ENCODE assay signal across 17 cellular contexts in the genomic region with DNA sequence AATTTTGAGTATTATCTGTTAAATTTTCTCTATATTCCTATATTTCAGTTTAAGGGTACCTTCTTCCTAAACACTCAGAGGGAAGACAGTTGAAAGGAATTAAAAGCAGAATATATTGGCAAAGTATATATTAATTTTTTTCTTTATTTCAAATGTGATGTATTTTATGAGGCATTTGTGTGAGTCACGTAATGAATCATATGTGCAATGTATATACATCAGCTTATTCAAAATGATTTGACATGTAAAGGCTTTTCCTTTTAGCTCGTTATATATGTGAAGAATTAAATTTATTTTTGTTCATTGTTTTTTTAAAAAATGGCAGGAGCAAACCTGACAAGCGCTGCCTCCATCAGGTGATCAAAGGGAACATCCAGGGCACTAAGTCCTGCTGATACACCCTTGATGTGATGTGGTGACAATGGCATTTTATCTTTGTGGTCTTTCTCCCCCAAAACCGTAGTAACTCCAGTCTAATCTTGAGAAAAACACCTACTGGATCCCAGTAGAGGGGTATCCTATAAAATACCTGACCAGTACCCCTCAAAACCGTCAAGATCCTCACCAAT.
"Had no signal": no experiment of that assay in that cellular context is flagged by ENCODE, and none has a peak within 500 bp of the region (broad histone marks: within the 10 kb centered on the region; RNA-seq: fewer than 3 reads in every experiment).

No MANE protein-coding gene starts in this region.

- H3K36me3 ChIP-seq: colonic mucosa, neural progenitor cell, stomach, thoracic aorta had no signal

- H3K4me1 Mint-ChIP-seq: neural progenitor cell had no signal

- H3K27me3 ChIP-seq: colonic mucosa, neural progenitor cell, stomach had no signal

- H3K27ac ChIP-seq: colonic mucosa, neural progenitor cell, parathyroid adenoma, stomach, thoracic aorta, VCaP had no signal

- H3K79me2 ChIP-seq: parathyroid adenoma had no signal

- DNase-seq: activated CD4-positive, alpha-beta T cell treated with anti-CD3 and anti-CD28 coated beads for 48 hours; activated CD8-positive, alpha-beta T cell treated with anti-CD3 and anti-CD28 coated beads, Interleukin-2, amount 10 ng/mL, durations not matched to agents 7 days and 5 days; activated naive CD4-positive, alpha-beta T cell treated with Interleukin-2 at 50 U/mL for 16 hours; colonic mucosa; hippocampal formation; kidney glomerular epithelial cell; retina; stimulated activated CD4-positive, alpha-beta T cell treated with anti-CD3 and anti-CD28 coated beads, Interleukin-15, amount 100 ng/mL, for 24 hours; stimulated activated CD4-positive, alpha-beta T cell treated with anti-CD3 and anti-CD28 coated beads, Interleukin-4, amount 100 ng/mL, for 4 hours; stomach; T-helper 9 cell had no signal

- ATAC-seq: activated CD8-positive, alpha-beta T cell treated with anti-CD3 and anti-CD28 coated beads, Interleukin-2, amount 10 ng/mL, durations not matched to agents 7 days and 5 days had no signal

- H3K4me3 Mint-ChIP-seq: activated CD8-positive, alpha-beta T cell treated with anti-CD3 and anti-CD28 coated beads, Interleukin-2, amount 10 ng/mL, durations not matched to agents 7 days and 5 days; activated T-helper 1 cell treated with anti-CD3 and anti-CD28 coated beads, Interleukin-12 subunit alpha, Interleukin-12 subunit beta, Interleukin-2, Interleukin-4 antibody, amounts not matched to agents 30 ng/mL and 10 ng/mL and 1 ng/mL, durations not matched to agents 14 hours and 24 hours and 36 hours; mesothelial cell of epicardium; neural progenitor cell had no signal

- H2AFZ ChIP-seq: neural progenitor cell, parathyroid adenoma had no signal

- H3K4me1 ChIP-seq: colonic mucosa, neural progenitor cell had no signal

- H3K4me3 ChIP-seq: colonic mucosa, neural progenitor cell, stomach, thoracic aorta had no signal

- H3K4me2 ChIP-seq: neural progenitor cell had no signal

- H3K27ac Mint-ChIP-seq: activated CD8-positive, alpha-beta T cell treated with anti-CD3 and anti-CD28 coated beads, Interleukin-2, amount 10 ng/mL, durations not matched to agents 7 days and 5 days; activated T-helper 1 cell treated with anti-CD3 and anti-CD28 coated beads, Interleukin-12 subunit alpha, Interleukin-12 subunit beta, Interleukin-2, Interleukin-4 antibody, amounts not matched to agents 30 ng/mL and 10 ng/mL and 1 ng/mL, durations not matched to agents 14 hours and 24 hours and 36 hours; neural progenitor cell had no signal

- H3K9ac ChIP-seq: neural progenitor cell, parathyroid adenoma had no signal

- H3K9me3 Mint-ChIP-seq: activated T-helper 1 cell treated with anti-CD3 and anti-CD28 coated beads, Interleukin-12 subunit alpha, Interleukin-12 subunit beta, Interleukin-2, Interleukin-4 antibody, amounts not matched to agents 30 ng/mL and 10 ng/mL and 1 ng/mL, durations not matched to agents 14 hours and 24 hours and 36 hours; neural progenitor cell had no signal

- H3K9me3 ChIP-seq: colonic mucosa, stomach, thoracic aorta had no signal
